28 cellular contexts compared by ENCODE assay signal in the genomic region with DNA sequence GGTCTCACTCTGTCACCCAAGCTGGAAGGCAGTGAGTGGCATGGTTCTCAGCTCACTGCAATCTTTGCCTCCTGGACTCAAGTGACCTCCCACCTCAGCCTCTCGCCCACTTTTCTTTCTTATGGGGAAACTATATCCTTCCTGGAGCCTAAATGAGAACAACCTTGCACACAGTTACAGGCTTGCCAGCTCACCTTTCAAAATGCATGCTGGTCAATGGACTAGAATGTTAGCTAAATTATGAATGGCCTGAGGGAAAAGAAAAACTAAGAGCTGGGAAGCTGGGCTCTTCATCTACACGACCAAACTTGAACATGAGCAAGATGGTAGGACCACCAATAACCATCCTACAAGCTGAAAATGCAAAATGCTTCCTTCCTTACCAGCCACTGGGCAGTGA. TPM values are rescaled to one million over a fixed set of nuclear protein-coding genes. Genes with fewer than 3 reads are reported as not detected.
"Had no signal": no experiment of that assay in that cellular context is flagged by ENCODE, and none has a peak within 500 bp of the region (broad histone marks: within the 10 kb centered on the region; RNA-seq: fewer than 3 reads in every experiment).

No MANE protein-coding gene starts in this region.

- H3K4me3 ChIP-seq: neural progenitor cell, ovary, psoas muscle, right lobe of liver, sigmoid colon, stomach, thoracic aorta, thyroid gland, tibial nerve, upper lobe of right lung, uterus had no signal

- ATAC-seq: natural killer cell; psoas muscle; right cardiac atrium; right lobe of liver; stimulated activated effector memory CD8-positive, alpha-beta T cell treated with anti-CD3 and anti-CD28 coated beads, Interleukin-12 subunit alpha, Interleukin-12 subunit beta, amount 100 ng/mL, for 72 hours; stimulated activated naive B cell treated with anti-CD40 and anti-IgM and Interleukin-4, amounts not matched to agents 10 μg/mL and 1 μg/mL and 100 μg/mL, for 72 hours; upper lobe of right lung had no signal

- DNase-seq: natural killer cell; occipital lobe; ovary; posterior cingulate gyrus; psoas muscle; right cardiac atrium; right lobe of liver; sigmoid colon; small intestine; stimulated activated CD4-positive, alpha-beta T cell treated with anti-CD3 and anti-CD28 coated beads, Interleukin-15, amount 100 ng/mL, for 24 hours; stimulated activated CD4-positive, alpha-beta T cell treated with anti-CD3 and anti-CD28 coated beads, Interleukin-2, amount 100 ng/mL, for 24 hours; stimulated activated CD4-positive, alpha-beta T cell treated with anti-CD3 and anti-CD28 coated beads, Interleukin-2, amount 100 ng/mL, for 48 hours; stimulated activated CD4-positive, alpha-beta T cell treated with anti-CD3 and anti-CD28 coated beads, Interleukin-4, amount 100 ng/mL, for 24 hours; stimulated activated naive B cell treated with anti-CD40 and anti-IgM and Interleukin-4, amounts not matched to agents 10 μg/mL and 1 μg/mL and 100 μg/mL, for 72 hours; stimulated activated naive CD4-positive, alpha-beta T cell treated with Interleukin-2 at 50 U/mL for 16 hours; stomach; thyroid gland; upper lobe of right lung; uterus had no signal

- H3K9ac ChIP-seq: neural progenitor cell, parathyroid adenoma had no signal

- H2AFZ ChIP-seq: neural progenitor cell, parathyroid adenoma had no signal

- H3K4me2 ChIP-seq: neural progenitor cell had no signal

- H3K27ac ChIP-seq: neural progenitor cell, ovary, parathyroid adenoma, psoas muscle, right lobe of liver, sigmoid colon, stomach, thoracic aorta, thyroid gland, tibial nerve, upper lobe of right lung, uterus had no signal

- H3K79me2 ChIP-seq: parathyroid adenoma had no signal

- H3K36me3 ChIP-seq: neural progenitor cell, ovary, right lobe of liver, sigmoid colon, stomach, thoracic aorta, thyroid gland, tibial nerve, upper lobe of right lung, uterus had no signal

- H3K9me3 ChIP-seq: ovary, psoas muscle, right lobe of liver, sigmoid colon, stomach, thoracic aorta, thyroid gland, tibial nerve, upper lobe of right lung, uterus had no signal

- H3K4me1 ChIP-seq: parathyroid adenoma had no signal

RNA-seq across cellular contexts. Expression of gene LHX1, which starts 10.6 kb away (rescaled TPM):
- total RNA-seq: natural killer cell, occipital lobe, osteoblast, psoas muscle, right cardiac atrium, right lobe of liver, sigmoid colon, skeletal muscle tissue, stomach, subcutaneous adipose tissue, thoracic aorta, thyroid gland, tibial nerve, upper lobe of right lung had no signal
- polyA plus RNA-seq: psoas muscle, right cardiac atrium, sigmoid colon, small intestine, stomach, urinary bladder had no signal
